26 cellular contexts compared by ENCODE assay signal in genomic region chrX:77076896-77077295, GRCh38.
"Had no signal": no experiment of that assay in that cellular context is flagged by ENCODE, and none has a peak within 500 bp of the region (broad histone marks: within the 10 kb centered on the region; RNA-seq: fewer than 3 reads in every experiment).

No MANE protein-coding gene starts in this region.

- DNase-seq: activated B cell treated with CpG ODN at 0.5 μM for 24 hours; activated CD4-positive, alpha-beta memory T cell treated with anti-CD3 and anti-CD28 coated beads for 36 hours; activated CD4-positive, alpha-beta T cell treated with anti-CD3 and anti-CD28 coated beads, Interleukin-2, amount 10 ng/mL, durations not matched to agents 24 days and 14 days; activated CD8-positive, alpha-beta memory T cell treated with anti-CD3 and anti-CD28 coated beads, Interleukin-2, amount 10 ng/mL, durations not matched to agents 7 days and 5 days; activated CD8-positive, alpha-beta memory T cell treated with anti-CD3 and anti-CD28 coated beads, Interleukin-2, amount 50 U/mL, for 4 hours; activated CD8-positive, alpha-beta T cell treated with anti-CD3 and anti-CD28 coated beads, Interleukin-2, amount 10 ng/mL, durations not matched to agents 7 days and 5 days; activated effector memory CD4-positive, alpha-beta T cell treated with anti-CD3 and anti-CD28 coated beads, Interleukin-2, amount 50 U/mL, for 16 hours; activated naive CD4-positive, alpha-beta T cell; activated naive CD4-positive, alpha-beta T cell treated with anti-CD3 and anti-CD28 coated beads, Interleukin-2, amount 10 ng/mL, durations not matched to agents 7 days and 5 days; activated naive CD8-positive, alpha-beta T cell treated with anti-CD3 and anti-CD28 coated beads, Interleukin-2, amount 10 ng/mL, durations not matched to agents 7 days and 5 days; activated T-cell treated with anti-CD3 and anti-CD28 coated beads, Interleukin-2, amount 50 U/mL, for 1 hour; activated T-cell treated with anti-CD3 and anti-CD28 coated beads, Interleukin-2, amount 50 U/mL, for 48 hours; central memory CD4-positive, alpha-beta T cell; cerebellar nuclear complex; colonic mucosa; dorsolateral prefrontal cortex; effector memory CD4-positive, alpha-beta T cell; endodermal cell; foreskin fibroblast; head of caudate nucleus; T-helper 1 cell; T-helper 17 cell had no signal

- H3K27ac ChIP-seq: ascending aorta, breast epithelium, cardiac muscle cell, colonic mucosa, dorsolateral prefrontal cortex, VCaP had no signal

- H3K36me3 ChIP-seq: ascending aorta, breast epithelium, cardiac muscle cell, colonic mucosa had no signal

- H3K4me3 ChIP-seq: ascending aorta, breast epithelium, cardiac muscle cell, colonic mucosa, dorsolateral prefrontal cortex had no signal

- H3K27me3 ChIP-seq: ascending aorta, cardiac muscle cell, colonic mucosa had no signal

- H3K9me3 ChIP-seq: colonic mucosa had no signal
